Comparison of ENCODE assay signal across 13 cellular contexts in genomic region chr6:157962601-157963084, GRCh38. TPM values are rescaled to one million over a fixed set of nuclear protein-coding genes. Genes with fewer than 3 reads are reported as not detected.
DNase-seq lines count a peak whose midpoint lies in the region; ATAC-seq, FAIRE-seq and TF ChIP-seq lines count a peak whose summit lies in the region.
"Had no signal": no experiment of that assay in that cellular context is flagged by ENCODE, and none has a peak within 500 bp of the region (broad histone marks: within the 10 kb centered on the region; RNA-seq: fewer than 3 reads in every experiment).

No MANE protein-coding gene starts in this region.

- peak overlapping the region in 10 of 11 experiments; percentile 14 to 77 (median 61); a peak in 18 of 22 replicates for H3K4me2 ChIP-seq in BLaER1 treated with 17β-estradiol and CSF1 and Interleukin-3, amounts not matched to agents 10 nM and 100 nM
- no peak overlapping the region for H3K4me2 ChIP-seq in Karpas-422 (ENCODE audit: low read depth, low read length, poor library complexity, severe bottlenecking)

- no peaks in the 10 kb centered on the region; a peak in 1 of 22 replicates for H3K36me3 ChIP-seq in BLaER1 treated with 17β-estradiol and CSF1 and Interleukin-3, amounts not matched to agents 10 nM and 100 nM
- no peaks in the 10 kb centered on the region for H3K36me3 ChIP-seq in Karpas-422 (ENCODE audit: insufficient read depth, low read length)
- H3K36me3 ChIP-seq: heart left ventricle had no signal

- no peaks in the 10 kb centered on the region for H3K79me2 ChIP-seq in Karpas-422 (ENCODE audit: low read length)

- H3K27me3 Mint-ChIP-seq in activated naive CD8-positive, alpha-beta T cell = no peaks in the 10 kb centered on the region

- H3K27ac Mint-ChIP-seq in activated naive CD8-positive, alpha-beta T cell = peak overlapping the region; percentile 88

- H3K36me3 Mint-ChIP-seq in activated naive CD8-positive, alpha-beta T cell = peaks cover 10% of the 10 kb centered on the region

- H3K4me3 Mint-ChIP-seq in activated naive CD8-positive, alpha-beta T cell = peak overlapping the region; percentile 30
- H3K4me3 Mint-ChIP-seq: brain had no signal

- no peaks in the 10 kb centered on the region for H3K27me3 ChIP-seq in BLaER1 treated with 17β-estradiol and CSF1 and Interleukin-3, amounts not matched to agents 10 nM and 100 nM
- H3K27me3 ChIP-seq in Karpas-422 (ENCODE audit: low read length) = no peaks in the 10 kb centered on the region
- H3K27me3 ChIP-seq: heart left ventricle had no signal

- no peak overlapping the region for H3K4me3 ChIP-seq in BLaER1 treated with 17β-estradiol and CSF1 and Interleukin-3, amounts not matched to agents 10 nM and 100 nM
- H3K4me3 ChIP-seq in Karpas-422 (ENCODE audit: low read length) = no peak overlapping the region
- H3K4me3 ChIP-seq: heart left ventricle had no signal

- H3K9me3 Mint-ChIP-seq in activated naive CD8-positive, alpha-beta T cell (ENCODE audit: low read depth) = peaks cover 5% of the 10 kb centered on the region

- H3K9me2 ChIP-seq in Karpas-422 (replicated peaks; ENCODE audit: insufficient read depth, low read length) = no peaks in the 10 kb centered on the region

- H3K4me1 ChIP-seq in BLaER1 treated with 17β-estradiol and CSF1 and Interleukin-3, amounts not matched to agents 10 nM and 100 nM = peaks cover 8 to 24% (median 17%) of the 10 kb centered on the region in 10 experiments; a peak in 17 of 20 replicates
- H3K4me1 ChIP-seq in Karpas-422 (ENCODE audit: low read length) = no peaks in the 10 kb centered on the region

- H2AFZ ChIP-seq in Karpas-422 (ENCODE audit: low read length) = no peak overlapping the region

- no peak for TF ChIP-seq CTCF in D721Med (IDR thresholded peaks at IDR 0.05; ENCODE audit: insufficient read depth, missing control alignments)

- peak overlapping the region in 1 of 11 experiments; percentile 12; a peak in 1 of 22 replicates for H3K9ac ChIP-seq in BLaER1 treated with 17β-estradiol and CSF1 and Interleukin-3, amounts not matched to agents 10 nM and 100 nM
- no peak overlapping the region for H3K9ac ChIP-seq in Karpas-422 (ENCODE audit: low read length)

- ATAC-seq in HG03571 (IDR thresholded peaks at IDR 0.05; ENCODE audit: unreplicated experiment) (no peak), HG02870 (IDR thresholded peaks at IDR 0.05; ENCODE audit: unreplicated experiment) (no peak)

- H3K27ac ChIP-seq in BLaER1 treated with 17β-estradiol and CSF1 and Interleukin-3, amounts not matched to agents 10 nM and 100 nM = peak overlapping the region in 3 of 11 experiments; percentile 18 to 56 (median 36); a peak in 6 of 22 replicates
- H3K27ac ChIP-seq in Karpas-422 (ENCODE audit: low read length) = no peak overlapping the region
- H3K27ac ChIP-seq: C4-2B had no signal

- DNase-seq in Karpas-422 = peak; percentile 19
- peak; percentile 44 for DNase-seq in glomerular visceral epithelial cell (ENCODE audit: extremely low spot score)
- DNase-seq in D721Med (ENCODE audit: insufficient read length, low spot score) = no peak
- DNase-seq in urothelium cell line (ENCODE audit: low spot score) = no peak
- DNase-seq: substantia nigra, T-helper 9 cell had no signal

- H4K20me1 ChIP-seq in BLaER1 treated with 17β-estradiol and CSF1 and Interleukin-3, amounts not matched to agents 10 nM and 100 nM = no peaks in the 10 kb centered on the region
- H4K20me1 ChIP-seq in Karpas-422 (ENCODE audit: insufficient read depth, low read depth, low read length) = no peaks in the 10 kb centered on the region

- FAIRE-seq in D721Med (lab: Jason Lieb, UNC) (no peak), urothelium cell line (lab: Jason Lieb, UNC) (no peak)

- peaks cover 20% of the 10 kb centered on the region for H3K4me1 Mint-ChIP-seq in activated naive CD8-positive, alpha-beta T cell (ENCODE audit: low read depth)

- H3K9me3 ChIP-seq in BLaER1 treated with 17β-estradiol and CSF1 and Interleukin-3, amounts not matched to agents 10 nM and 100 nM (replicated peaks in 1 of 11) = peaks cover 24 to 38% (median 28%) of the 10 kb centered on the region in 11 experiments
- no peaks in the 10 kb centered on the region for H3K9me3 ChIP-seq in Karpas-422 (ENCODE audit: low read length)

RNA-seq across cellular contexts. Expression of gene SYNJ2, which starts 19.0 kb away (rescaled TPM):
- 0.04 TPM in 1 of 2 replicates, not detected in the other for total RNA-seq in Karpas-422 (2014; rRNA removed; shearing (Covaris generic); ENCODE audit: low replicate concordance)

Comparison
In these comparisons a context has a peak if more than half of its experiments do, and no peak if none do; other contexts are left out.
1. DNase-seq: peak in Karpas-422 (single experiment) and glomerular visceral epithelial cell (single experiment); none in D721Med (single experiment) and urothelium cell line (single experiment).